Comparison of ENCODE assay signal across 10 cellular contexts in genomic region chr3:181486496-181486895, GRCh38.
DNase-seq lines count a peak whose midpoint lies in the region; ATAC-seq lines count a peak whose summit lies in the region.
"Had no signal": no experiment of that assay in that cellular context is flagged by ENCODE, and none has a peak within 500 bp of the region (broad histone marks: within the 10 kb centered on the region; RNA-seq: fewer than 3 reads in every experiment).

No MANE protein-coding gene starts in this region.

- ATAC-seq in GM18867 (IDR thresholded peaks at IDR 0.05; ENCODE audit: unreplicated experiment): no peak

- DNase-seq in NCI-H1105 (lab: John Stamatoyannopoulos, UW) (peak; percentile 47), NCI-H1105 treated with DMSO at 0.1 percent for 48 hours (lab: John Stamatoyannopoulos, UW) (no peak), NCI-H446 (lab: John Stamatoyannopoulos, UW) (peak; percentile 49 to 62), dermis microvascular lymphatic vessel endothelial cell (ENCODE audit: low read depth in 2 of 2) (peak; percentile 1 to 18), midbrain (lab: John Stamatoyannopoulos, UW) (peak; percentile 49), SKM-1 (lab: John Stamatoyannopoulos, UW; ENCODE audit: unreplicated experiment) (no peak)
- DNase-seq in activated naive CD4-positive, alpha-beta T cell treated with Interleukin-2 at 50 U/mL for 16 hours: no peak
- DNase-seq: EL, H9 had no signal

Comparison
In these comparisons a context has a peak if more than half of its experiments do, and no peak if none do; other contexts are left out.
1. DNase-seq: peak in NCI-H1105 (single experiment), NCI-H446 (2 of 2), dermis microvascular lymphatic vessel endothelial cell (2 of 2) and midbrain (single experiment); none in NCI-H1105 treated with DMSO at 0.1 percent for 48 hours (single experiment), SKM-1 (single experiment) and activated naive CD4-positive, alpha-beta T cell treated with Interleukin-2 at 50 U/mL for 16 hours (single experiment).